15 cellular contexts compared by ENCODE assay signal in the genomic region with DNA sequence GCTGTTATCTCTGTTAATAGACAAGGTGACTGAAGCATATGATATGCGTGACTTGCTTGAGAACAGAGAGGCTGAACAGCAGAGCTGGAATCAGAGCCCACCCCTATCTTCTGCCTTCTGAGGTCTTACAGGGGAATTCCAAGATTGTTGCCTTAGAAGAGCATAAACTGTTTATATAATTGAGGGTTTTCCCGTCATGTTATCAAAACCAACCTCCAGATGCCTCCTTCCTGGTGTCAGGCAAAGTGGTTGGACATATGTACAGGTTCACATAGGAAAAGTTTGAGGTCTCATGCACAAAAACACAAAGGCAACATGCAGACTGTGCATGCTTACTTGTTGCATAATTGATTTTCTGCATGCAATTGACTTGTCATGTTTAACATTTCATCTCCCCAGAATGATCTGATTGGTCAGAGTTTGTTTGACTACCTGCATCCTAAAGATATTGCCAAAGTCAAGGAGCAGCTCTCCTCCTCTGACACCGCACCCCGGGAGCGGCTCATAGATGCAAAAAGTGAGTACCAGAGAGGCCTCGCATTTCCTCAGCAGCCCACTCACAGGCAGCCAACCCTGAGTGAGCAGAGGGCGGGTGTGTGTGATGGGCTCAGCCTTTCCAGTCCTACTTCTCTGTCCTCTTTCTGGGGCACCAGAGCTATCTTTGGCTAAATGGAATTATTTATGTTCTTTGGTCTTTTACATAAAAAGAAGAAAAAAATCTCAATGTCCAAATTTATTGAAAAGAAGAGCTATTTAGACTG.
DNase-seq lines count a peak whose midpoint lies in the region; ATAC-seq, FAIRE-seq and TF ChIP-seq lines count a peak whose summit lies in the region.
"Had no signal": no experiment of that assay in that cellular context is flagged by ENCODE, and none has a peak within 500 bp of the region (broad histone marks: within the 10 kb centered on the region; RNA-seq: fewer than 3 reads in every experiment).

No MANE protein-coding gene starts in this region.

- DNase-seq in amniotic epithelial cell (ENCODE audit: low read depth) (peak; percentile 17), keratinocyte (ENCODE audit: low read depth, low spot score) (no peak), left lobe of liver (ENCODE audit: low spot score) (no peak), NCI-H187 treated with DMSO at 0.1 percent for 48 hours (lab: John Stamatoyannopoulos, UW) (no peak), retina (no peak)
- DNase-seq: CD8-positive, alpha-beta memory T cell; DMS53; GF-D8; GOT3; H9; KBM-7 had no signal

- no peak overlapping the region for H3K9ac ChIP-seq in keratinocyte (ENCODE audit: control insufficient read depth, extremely low read depth, insufficient read depth, low read length)

- dilution Hi-C loops in keratinocyte (cut with MboI; ENCODE audit: extremely low pct_ligation_motif_present, low sequenced_read_pairs), result no loop called here

- FAIRE-seq in keratinocyte (lab: Jason Lieb, UNC), result peak; percentile 34
- FAIRE-seq: A549 had no signal

- no peak for TF ChIP-seq CTCF in keratinocyte (optimal IDR thresholded peaks at IDR 0.05 in 1 of 3, IDR thresholded peaks at IDR 0.05 in 1 of 3, conservative IDR thresholded peaks at IDR 0.05 in 1 of 3; ENCODE audit: extremely low read depth in 1 of 3, insufficient read depth in 2 of 3, low read length in 3 of 3)

- H3K9me3 ChIP-seq in keratinocyte (ENCODE audit: control insufficient read depth, low read depth, low read length), result no peaks in the 10 kb centered on the region
- H3K9me3 ChIP-seq: A549, Caco-2 had no signal

- H3K4me2 ChIP-seq in keratinocyte (ENCODE audit: control insufficient read depth, extremely low read depth, insufficient read depth, low read depth, low read length), result no peak overlapping the region
- H3K4me2 ChIP-seq: A549 had no signal

- H3K27me3 ChIP-seq in keratinocyte (ENCODE audit: control insufficient read depth, extremely low read depth, insufficient read depth, low read length), result no peaks in the 10 kb centered on the region

- ATAC-seq in GM18868 (IDR thresholded peaks at IDR 0.05; ENCODE audit: unreplicated experiment) (peak; percentile 61), left lobe of liver (no peak)

- peaks cover 8% of the 10 kb centered on the region for H3K4me1 ChIP-seq in keratinocyte (ENCODE audit: control insufficient read depth, extremely low read depth, insufficient read depth, low read length)

- no peak overlapping the region for H3K4me3 ChIP-seq in keratinocyte (ENCODE audit: control insufficient read depth in 2 of 3, extremely low read depth in 1 of 3, insufficient read depth in 2 of 3, low read depth in 1 of 3, low read length in 3 of 3)
- H3K4me3 ChIP-seq: A549 had no signal

- H3K79me2 ChIP-seq in keratinocyte (ENCODE audit: control insufficient read depth, insufficient read depth, low read length), result no peaks in the 10 kb centered on the region

- no peak overlapping the region for H2AFZ ChIP-seq in keratinocyte (ENCODE audit: control insufficient read depth, low read length)

- no peak overlapping the region for H3K27ac ChIP-seq in keratinocyte (ENCODE audit: control insufficient read depth, insufficient read depth, low read length)
- H3K27ac ChIP-seq: A549, HL-60 had no signal

- peaks cover 4% of the 10 kb centered on the region for H3K9me1 ChIP-seq in keratinocyte (ENCODE audit: control insufficient read depth, extremely low read depth, insufficient read depth, low read length)

- peaks cover 18 to 20% of the 10 kb centered on the region in 2 experiments for H3K36me3 ChIP-seq in keratinocyte (ENCODE audit: control insufficient read depth in 2 of 2, extremely low read depth in 1 of 2, insufficient read depth in 2 of 2, low read length in 2 of 2)

- H4K20me1 ChIP-seq in keratinocyte (ENCODE audit: control insufficient read depth, extremely low read depth, insufficient read depth, low read length), result no peaks in the 10 kb centered on the region
